ENCODE assay signal across 10 cellular contexts in genomic region chr1:180623579-180624347, GRCh38. TPM values are rescaled to one million over a fixed set of nuclear protein-coding genes. Genes with fewer than 3 reads are reported as not detected.
DNase-seq lines count a peak whose midpoint lies in the region; TF ChIP-seq lines count a peak whose summit lies in the region.
"Had no signal": no experiment of that assay in that cellular context is flagged by ENCODE, and none has a peak within 500 bp of the region (broad histone marks: within the 10 kb centered on the region; RNA-seq: fewer than 3 reads in every experiment).

No MANE protein-coding gene starts in this region.

- TF ChIP-seq CTCF in BE2C (IDR thresholded peaks at IDR 0.05; ENCODE audit: low read depth, low read length) (peak; percentile 45; the same call in 1 of the 2 replicates), brain (conservative IDR thresholded peaks at IDR 0.05) (peak; percentile 19 to 46), suprapubic skin (IDR thresholded peaks at IDR 0.05) (no peak)

- H3K36me3 Mint-ChIP-seq in brain: no peaks in the 10 kb centered on the region
- no peaks in the 10 kb centered on the region for H3K36me3 Mint-ChIP-seq in activated CD4-positive, alpha-beta memory T cell treated with anti-CD3 and anti-CD28 coated beads for 36 hours

- TF ChIP-seq POLR2A in suprapubic skin (IDR thresholded peaks at IDR 0.05): no peak

- H3K27ac ChIP-seq in suprapubic skin: no peak overlapping the region

- H3K9me3 ChIP-seq in BE2C (no peaks in the 10 kb centered on the region; the same call in 1 of the 2 replicates), suprapubic skin (no peaks in the 10 kb centered on the region)

- TF ChIP-seq EP300 in suprapubic skin (IDR thresholded peaks at IDR 0.05): no peak

- H3K9me3 Mint-ChIP-seq in brain: peaks cover 0 to 3% (median 0%) of the 10 kb centered on the region in 5 experiments
- no peaks in the 10 kb centered on the region for H3K9me3 Mint-ChIP-seq in activated CD4-positive, alpha-beta memory T cell treated with anti-CD3 and anti-CD28 coated beads for 36 hours

- H3K27me3 ChIP-seq in BE2C (no peaks in the 10 kb centered on the region), suprapubic skin (no peaks in the 10 kb centered on the region)

- WGBS in suprapubic skin: 55% methylated on average over 3 of the region's 3 CpGs

- H3K4me3 ChIP-seq in BE2C (ENCODE audit: low read depth, low read length): no peak overlapping the region
- H3K4me3 ChIP-seq in suprapubic skin: no peak overlapping the region

- intact Hi-C loops in activated CD4-positive, alpha-beta memory T cell treated with anti-CD3 and anti-CD28 coated beads for 36 hours (cut with micrococcal nuclease): no loop called here

- POLR2A ChIA-PET in activated CD4-positive, alpha-beta memory T cell treated with anti-CD3 and anti-CD28 coated beads for 36 hours (lab: Charles Lee): no interaction called here

- no peaks in the 10 kb centered on the region for H3K36me3 ChIP-seq in BE2C
- H3K36me3 ChIP-seq in suprapubic skin: no peaks in the 10 kb centered on the region

- peak overlapping the region in 1 of 5 experiments; percentile 64 for H3K27ac Mint-ChIP-seq in brain
- no peak overlapping the region for H3K27ac Mint-ChIP-seq in activated CD4-positive, alpha-beta memory T cell treated with anti-CD3 and anti-CD28 coated beads for 36 hours

- peaks cover 3% of the 10 kb centered on the region for H3K27me3 Mint-ChIP-seq in brain
- H3K27me3 Mint-ChIP-seq in activated CD4-positive, alpha-beta memory T cell treated with anti-CD3 and anti-CD28 coated beads for 36 hours: peaks cover 5% of the 10 kb centered on the region

- DNase-seq in BE2C: no peak
- peak; percentile 11 for DNase-seq in HPDE6-E6E7 (ENCODE audit: extremely low spot score)
- DNase-seq in kidney tubule cell (ENCODE audit: low spot score): peak; percentile 38
- no peak for DNase-seq in suprapubic skin (ENCODE audit: low spot score in 2 of 2)
- DNase-seq in NOMO-1 treated with dmso at 0.1 percent for 144 hours (lab: John Stamatoyannopoulos, UW; ENCODE audit: unreplicated experiment): no peak
- DNase-seq in activated CD4-positive, alpha-beta memory T cell treated with anti-CD3 and anti-CD28 coated beads for 36 hours: no peak
- DNase-seq in NCI-H2196 (lab: John Stamatoyannopoulos, UW; ENCODE audit: unreplicated experiment): no peak
- DNase-seq: activated gamma-delta T cell treated with Interleukin-2 at 50 U/mL for 16 hours, small intestine had no signal

- H3K4me3 Mint-ChIP-seq in brain: peak overlapping the region in 1 of 5 experiments; percentile 4
- no peak overlapping the region for H3K4me3 Mint-ChIP-seq in activated CD4-positive, alpha-beta memory T cell treated with anti-CD3 and anti-CD28 coated beads for 36 hours

- H3K4me1 ChIP-seq in BE2C (no peaks in the 10 kb centered on the region), suprapubic skin (no peaks in the 10 kb centered on the region)

- CTCF ChIA-PET in activated CD4-positive, alpha-beta memory T cell treated with anti-CD3 and anti-CD28 coated beads for 36 hours (lab: Charles Lee): no interaction called here

- H3K4me1 Mint-ChIP-seq in brain: peaks cover 14% of the 10 kb centered on the region
- no peaks in the 10 kb centered on the region for H3K4me1 Mint-ChIP-seq in activated CD4-positive, alpha-beta memory T cell treated with anti-CD3 and anti-CD28 coated beads for 36 hours (ENCODE audit: low read depth)

RNA-seq across cellular contexts. Expression of gene XPR1, which starts 8.1 kb away (rescaled TPM):
- 36.5 TPM for polyA plus RNA-seq in BE2C (2012; ENCODE audit: insufficient read depth, insufficient read length, low read depth)
- polyA plus RNA-seq in brain (ENCODE audit: insufficient read depth, low read depth, low replicate concordance): 18.7 TPM
- 10 to 100 TPM; 13.4 to 22.1 (median 14.9) TPM for total RNA-seq in suprapubic skin
- total RNA-seq in activated CD4-positive, alpha-beta memory T cell treated with anti-CD3 and anti-CD28 coated beads for 36 hours: 10 to 100 TPM; 17.9 to 18.4 TPM

Comparison
In these comparisons a context has a peak if more than half of its experiments do, and no peak if none do; other contexts are left out.
1. DNase-seq: peak in HPDE6-E6E7 (single experiment) and kidney tubule cell (single experiment); none in BE2C (single experiment), suprapubic skin (0 of 2), NOMO-1 treated with dmso at 0.1 percent for 144 hours (single experiment), activated CD4-positive, alpha-beta memory T cell treated with anti-CD3 and anti-CD28 coated beads for 36 hours (single experiment) and NCI-H2196 (single experiment).
2. CTCF ChIP-seq: peak in BE2C (single experiment) and brain (2 of 2); none in suprapubic skin (0 of 2).